ENCODE assay signal across 12 cellular contexts in the genomic region with DNA sequence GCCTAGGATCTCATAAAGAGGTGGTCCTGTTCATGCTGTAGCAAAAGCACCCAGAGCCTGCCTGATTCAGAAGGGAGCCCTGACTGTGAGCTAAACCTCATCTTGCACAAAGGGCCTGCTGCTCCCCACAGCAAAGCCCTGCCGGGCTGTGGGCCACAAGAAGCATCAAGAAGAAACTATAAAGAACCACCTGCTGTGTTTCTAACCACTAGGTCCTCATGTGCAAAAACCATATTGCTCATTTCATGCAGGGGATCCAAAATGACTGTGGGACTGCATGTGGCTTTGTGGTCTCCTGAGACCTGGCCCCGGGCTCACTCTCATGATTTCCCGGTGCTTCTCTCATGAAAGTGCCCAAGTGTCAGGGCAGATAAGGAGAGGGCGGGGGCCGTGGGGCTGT.
A peak's percentile ranks its signal among the peaks of the same experiment; 100 is the strongest.
DNase-seq lines count a peak whose midpoint lies in the region; ATAC-seq and TF ChIP-seq lines count a peak whose summit lies in the region.
"Had no signal": no experiment of that assay in that cellular context is flagged by ENCODE, and none has a peak within 500 bp of the region (broad histone marks: within the 10 kb centered on the region; RNA-seq: fewer than 3 reads in every experiment).

No MANE protein-coding gene starts in this region.

- no peak for TF ChIP-seq CTCF in osteoblast (IDR thresholded peaks at IDR 0.05; ENCODE audit: extremely low read depth, low read depth, low read length)

- peaks cover 34% of the 10 kb centered on the region for H3K27me3 ChIP-seq in osteoblast (ENCODE audit: insufficient read depth, low read length)

- no peaks in the 10 kb centered on the region for H3K4me1 ChIP-seq in osteoblast (ENCODE audit: insufficient read depth, low read length)

- H3K4me2 ChIP-seq in osteoblast (ENCODE audit: insufficient read depth, low read length): no peak overlapping the region

- peak; percentile 77 for ATAC-seq in HG02852 (IDR thresholded peaks at IDR 0.05; ENCODE audit: unreplicated experiment)
- ATAC-seq in HG03354 (IDR thresholded peaks at IDR 0.05; ENCODE audit: poor library complexity, severe bottlenecking, unreplicated experiment): no peak

- peak; percentile 18 for DNase-seq in activated CD4-positive, alpha-beta T cell treated with anti-CD3 and anti-CD28 coated beads for 48 hours
- no peak for DNase-seq in activated CD4-positive, alpha-beta T cell treated with anti-CD3 and anti-CD28 coated beads, Interleukin-2, amount 50 U/mL, for 48 hours
- peak; percentile 17 for DNase-seq in NCI-H69 (lab: John Stamatoyannopoulos, UW)
- DNase-seq in osteoblast (ENCODE audit: insufficient read length, low spot score, missing footprints): peak; percentile 22
- no peak for DNase-seq in HK-2 (ENCODE audit: unreplicated experiment)
- no peak for DNase-seq in amniotic stem cell (lab: John Stamatoyannopoulos, UW)
- DNase-seq: cortex of kidney, NCI-H446 treated with DMSO at 0.1 percent for 48 hours, retina had no signal

- no peak overlapping the region for H2AFZ ChIP-seq in osteoblast (ENCODE audit: low read length)

- no peaks in the 10 kb centered on the region for H3K79me2 ChIP-seq in osteoblast (ENCODE audit: insufficient read depth, low read length)

- no peaks in the 10 kb centered on the region for H3K9me3 ChIP-seq in osteoblast (ENCODE audit: low read depth, low read length)
- H3K9me3 ChIP-seq: thoracic aorta had no signal

- no peak overlapping the region for H3K4me3 ChIP-seq in osteoblast (ENCODE audit: insufficient read depth, low read length)
- H3K4me3 ChIP-seq: thoracic aorta had no signal

- H3K36me3 ChIP-seq in osteoblast (ENCODE audit: insufficient read depth, low read length): no peaks in the 10 kb centered on the region
- H3K36me3 ChIP-seq: thoracic aorta had no signal

- H4K20me1 ChIP-seq in osteoblast (ENCODE audit: insufficient read depth, low read length): no peaks in the 10 kb centered on the region

- H3K27ac ChIP-seq in osteoblast (ENCODE audit: low read depth, low read length): no peak overlapping the region
- H3K27ac ChIP-seq: thoracic aorta had no signal

Comparison
In these comparisons a context has a peak if more than half of its experiments do, and no peak if none do; other contexts are left out.
1. DNase-seq: peak in activated CD4-positive, alpha-beta T cell treated with anti-CD3 and anti-CD28 coated beads for 48 hours (single experiment), NCI-H69 (single experiment) and osteoblast (single experiment); none in activated CD4-positive, alpha-beta T cell treated with anti-CD3 and anti-CD28 coated beads, Interleukin-2, amount 50 U/mL, for 48 hours (0 of 2), HK-2 (single experiment) and amniotic stem cell (single experiment).